ENCODE assay signal across 2 cellular contexts in genomic region chr12:52127683-52128450, GRCh38.
TF ChIP-seq lines count a peak whose summit lies in the region.

No MANE protein-coding gene starts in this region.

TF ChIP-seq in HepG2, 621 proteins besides CTCF, POLR2A, EP300 and RAD21 (continues in another document):
- TF ChIP-seq MZF1 (CRISPR knock-in tag; IDR thresholded peaks at IDR 0.05; ENCODE audit: borderline replicate concordance) (no peak), KDM5B (CRISPR knock-in tag; IDR thresholded peaks at IDR 0.05; ENCODE audit: borderline replicate concordance) (no peak), U2AF1 (optimal IDR thresholded peaks at IDR 0.05; ENCODE audit: low read depth, low read length) (no peak), POLR2G (IDR thresholded peaks at IDR 0.05; ENCODE audit: low read depth, low read length) (no peak), MAFK (conservative IDR thresholded peaks at IDR 0.05 in 1 of 2, IDR thresholded peaks at IDR 0.05 in 1 of 2; ENCODE audit: low read length in 2 of 2) (no peak), CREM (IDR thresholded peaks at IDR 0.05) (no peak), CREM (CRISPR knock-in tag; IDR thresholded peaks at IDR 0.05) (no peak), DPF2 (CRISPR knock-in tag; IDR thresholded peaks at IDR 0.05; ENCODE audit: borderline replicate concordance, low read depth) (no peak), ZNF160 (CRISPR knock-in tag; IDR thresholded peaks at IDR 0.05) (no peak), RCOR2 (CRISPR knock-in tag; IDR thresholded peaks at IDR 0.05) (no peak), TEAD2 (CRISPR knock-in tag; IDR thresholded peaks at IDR 0.05) (no peak), JUND (CRISPR knock-in tag; IDR thresholded peaks at IDR 0.05) (no peak), PRDM10 (CRISPR knock-in tag; IDR thresholded peaks at IDR 0.05; ENCODE audit: low read depth) (no peak), ZNF646 (CRISPR knock-in tag; IDR thresholded peaks at IDR 0.05) (no peak)

TF ChIP-seq in H1, 55 proteins besides CTCF, POLR2A, EP300 and RAD21:
- TF ChIP-seq TEAD4 (IDR thresholded peaks at IDR 0.05; ENCODE audit: low read depth, low read length) (no peak), KDM5A (IDR thresholded peaks at IDR 0.05; ENCODE audit: low read length) (no peak)
